Comparison of ENCODE assay signal across 10 cellular contexts in the genomic region with DNA sequence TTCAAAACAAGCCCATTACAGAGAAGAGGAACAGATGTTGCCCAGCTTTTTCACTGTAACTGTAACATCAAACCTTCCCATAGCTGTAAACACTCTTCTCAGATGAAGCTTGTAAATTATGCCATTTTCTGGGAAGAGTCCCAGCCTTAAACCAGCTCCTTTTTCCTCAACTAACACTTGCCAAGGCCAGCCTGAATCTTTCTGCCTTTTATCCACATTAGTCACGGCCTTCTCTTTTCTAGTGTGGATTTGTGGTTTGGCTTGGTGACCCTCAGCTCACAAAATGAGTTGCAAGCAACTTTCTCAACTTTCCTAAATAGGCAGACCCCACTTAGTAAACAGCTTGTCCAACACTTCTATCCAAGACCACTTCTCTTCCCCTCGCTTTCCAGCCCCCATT.
DNase-seq lines count a peak whose midpoint lies in the region; ATAC-seq and TF ChIP-seq lines count a peak whose summit lies in the region.
"Had no signal": no experiment of that assay in that cellular context is flagged by ENCODE, and none has a peak within 500 bp of the region (broad histone marks: within the 10 kb centered on the region; RNA-seq: fewer than 3 reads in every experiment).

No MANE protein-coding gene starts in this region.

- H3K9me3 ChIP-seq in adipocyte (ENCODE audit: control insufficient read depth, low read length) (no peaks in the 10 kb centered on the region), stomach (no peaks in the 10 kb centered on the region), testis (no peaks in the 10 kb centered on the region)

- WGBS in stomach, 5 donors = 37 to 83% (median 75%) methylated on average over 2 of the region's 2 CpGs
- WGBS in testis, 2 donors = 70 to 73% methylated on average over 2 of the region's 2 CpGs

- TF ChIP-seq EP300 in stomach (IDR thresholded peaks at IDR 0.05) = no peak

- H3K27me3 ChIP-seq in adipocyte (replicated peaks; ENCODE audit: control insufficient read depth, insufficient read depth, low read length) (no peaks in the 10 kb centered on the region), stomach (no peaks in the 10 kb centered on the region), testis (no peaks in the 10 kb centered on the region)

- peak overlapping the region; percentile 18 to 84 (median 76) for H3K27ac ChIP-seq in stomach
- peak overlapping the region in 1 of 2 donors; percentile 52 for H3K27ac ChIP-seq in testis

- TF ChIP-seq POLR2A in stomach (IDR thresholded peaks at IDR 0.05) (no peak), testis (IDR thresholded peaks at IDR 0.05) (no peak), erythroblast (IDR thresholded peaks at IDR 0.05; ENCODE audit: low read length) (no peak)

- intact Hi-C loops in left ventricle myocardium superior (cut with micrococcal nuclease) (loop anchor here (10.0 kb wide), 1 partner anchor 129 kb away; no protein-coding TSS in a partner anchor), stomach (cut with DNase I; ENCODE audit: low total_unique reads) (no loop called here), testis (cut with DNase I; ENCODE audit: low total_unique reads) (no loop called here)

- peak; percentile 97 for DNase-seq in HCEC 1CT
- peak; percentile 94 for DNase-seq in adipocyte (ENCODE audit: low read depth)
- DNase-seq in left ventricle myocardium superior = no peak
- no peak for DNase-seq in stomach
- no peak for DNase-seq in testis
- DNase-seq in OCI-M2 (lab: John Stamatoyannopoulos, UW; ENCODE audit: unreplicated experiment) = no peak
- DNase-seq in erythroblast (lab: John Stamatoyannopoulos, UW) = no peak
- DNase-seq: activated CD4-positive, alpha-beta T cell treated with anti-CD3 and anti-CD28 coated beads for 4 hours; retina had no signal

- TF ChIP-seq CTCF in stomach (IDR thresholded peaks at IDR 0.05) (no peak), testis (IDR thresholded peaks at IDR 0.05) (no peak)

- peaks cover 55% of the 10 kb centered on the region for H3K4me1 ChIP-seq in adipocyte (ENCODE audit: control insufficient read depth, insufficient read depth, low read length)
- H3K4me1 ChIP-seq in stomach = peaks cover 17 to 60% (median 40%) of the 10 kb centered on the region in 4 donors
- H3K4me1 ChIP-seq in testis = peaks cover 4% of the 10 kb centered on the region

- H3K4me3 ChIP-seq in adipocyte (ENCODE audit: low read length) (no peak overlapping the region), stomach (no peak overlapping the region), testis (no peak overlapping the region)

- H3K9ac ChIP-seq in adipocyte (ENCODE audit: low read length) = peak overlapping the region; percentile 37

- peaks cover 19% of the 10 kb centered on the region for H3K36me3 ChIP-seq in adipocyte (ENCODE audit: control insufficient read depth, insufficient read depth, low read length, severe bottlenecking)
- H3K36me3 ChIP-seq in stomach = peaks cover 0 to 12% (median 5%) of the 10 kb centered on the region in 4 donors
- H3K36me3 ChIP-seq in testis (ENCODE audit: low read depth, missing control alignments) = no peaks in the 10 kb centered on the region

- ATAC-seq in left ventricle myocardium superior (peak; percentile 53), GM19395 (IDR thresholded peaks at IDR 0.05; ENCODE audit: unreplicated experiment) (no peak)

Comparison
In these comparisons a context has a peak if more than half of its experiments do, and no peak if none do; other contexts are left out.
1. DNase-seq: peak in HCEC 1CT (single experiment) and adipocyte (single experiment); none in left ventricle myocardium superior (single experiment), stomach (single experiment), testis (single experiment), OCI-M2 (single experiment) and erythroblast (0 of 2).